Comparison of ENCODE assay signal across 8 cellular contexts in the genomic region with DNA sequence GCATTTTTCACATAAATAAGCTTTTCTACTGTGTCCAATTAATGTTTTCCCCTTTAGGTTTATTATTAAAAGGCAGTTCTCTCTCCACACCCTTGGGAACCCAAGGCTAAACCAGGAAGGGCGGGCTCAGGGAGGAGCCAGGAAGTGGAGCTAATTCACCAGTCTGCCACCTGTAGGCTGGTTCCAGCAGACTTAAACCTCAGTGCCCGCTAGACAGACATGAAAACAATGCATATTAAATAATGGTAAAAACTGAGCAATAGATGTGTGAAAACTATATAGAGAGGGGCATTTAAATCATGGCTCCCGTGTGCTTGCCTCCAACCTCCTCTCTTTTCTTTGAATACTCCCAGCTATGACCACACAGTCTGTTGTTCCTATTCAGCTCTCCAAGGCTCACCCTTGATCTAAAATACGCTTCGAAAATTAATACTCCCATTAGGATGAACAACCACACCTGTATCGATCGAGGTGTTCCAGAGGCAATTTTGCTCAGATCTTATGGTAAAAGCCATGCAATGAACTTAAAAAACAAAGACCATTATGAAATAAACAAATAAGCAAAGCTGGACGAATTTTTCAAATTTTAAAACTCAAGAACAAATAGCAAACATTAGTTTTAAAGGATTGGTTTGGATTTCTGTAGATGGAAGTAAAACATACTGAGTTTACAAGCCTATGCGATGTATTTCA.
A peak's percentile ranks its signal among the peaks of the same experiment; 100 is the strongest.
DNase-seq lines count a peak whose midpoint lies in the region; TF ChIP-seq lines count a peak whose summit lies in the region.

No MANE protein-coding gene starts in this region.

- peaks cover 25% of the 10 kb centered on the region for H3K4me1 Mint-ChIP-seq in neural crest cell

- peaks cover 67% of the 10 kb centered on the region for H3K27me3 Mint-ChIP-seq in neural crest cell (ENCODE audit: low read depth)

- TF ChIP-seq CTCF in choroid plexus epithelial cell (conservative IDR thresholded peaks at IDR 0.05; ENCODE audit: low read depth, low read length): peak; percentile 35
- peak; percentile 51 for TF ChIP-seq CTCF in neural crest cell (conservative IDR thresholded peaks at IDR 0.05)

- H3K4me3 ChIP-seq in choroid plexus epithelial cell (ENCODE audit: low read depth, low read length): no peak overlapping the region

- H3K27ac Mint-ChIP-seq in neural crest cell (ENCODE audit: unreplicated experiment): no peak overlapping the region

- no peaks in the 10 kb centered on the region for H3K36me3 Mint-ChIP-seq in neural crest cell (ENCODE audit: low read depth)

- H3K9me3 Mint-ChIP-seq in neural crest cell: no peaks in the 10 kb centered on the region

- peak overlapping the region; percentile 87 for H3K4me3 Mint-ChIP-seq in neural crest cell

- DNase-seq in DMS79 treated with DMSO at 0.1 percent for 48 hours (lab: John Stamatoyannopoulos, UW) (peak; percentile 33), DMS79 (lab: John Stamatoyannopoulos, UW) (no peak), NCI-H1930 (lab: John Stamatoyannopoulos, UW) (peak; percentile 19 to 64), choroid plexus epithelial cell (ENCODE audit: low read depth) (peak; percentile 22), neural crest cell (ENCODE audit: low read depth, low spot score) (no peak), HCEC 1CT (no peak), NCI-H146 treated with DMSO at 0.1 percent for 48 hours (lab: John Stamatoyannopoulos, UW; ENCODE audit: unreplicated experiment) (no peak), NCI-H2029 (lab: John Stamatoyannopoulos, UW) (no peak)

Comparison
In these comparisons a context has a peak if more than half of its experiments do, and no peak if none do; other contexts are left out.
1. DNase-seq: peak in DMS79 treated with DMSO at 0.1 percent for 48 hours (single experiment), NCI-H1930 (2 of 2) and choroid plexus epithelial cell (single experiment); none in DMS79 (single experiment), neural crest cell (single experiment), HCEC 1CT (single experiment), NCI-H146 treated with DMSO at 0.1 percent for 48 hours (single experiment) and NCI-H2029 (single experiment).